8 cellular contexts compared by ENCODE assay signal in genomic region chr7:86814980-86815379, GRCh38.
A peak's percentile ranks its signal among the peaks of the same experiment; 100 is the strongest.
DNase-seq lines count a peak whose midpoint lies in the region; ATAC-seq lines count a peak whose summit lies in the region.

No MANE protein-coding gene starts in this region.

- DNase-seq in EL = peak; percentile 0
- peak; percentile 21 for DNase-seq in RPMI8226
- peak; percentile 2 for DNase-seq in hepatic stellate cell (ENCODE audit: low spot score)
- DNase-seq in DMS79 (lab: John Stamatoyannopoulos, UW) = no peak
- DNase-seq in activated CD8-positive, alpha-beta memory T cell treated with anti-CD3 and anti-CD28 coated beads, Interleukin-2, amount 50 U/mL, for 48 hours = no peak

- ATAC-seq in HG02884 (IDR thresholded peaks at IDR 0.05; ENCODE audit: unreplicated experiment) (peak; percentile 68), HG02763 (IDR thresholded peaks at IDR 0.05; ENCODE audit: unreplicated experiment) (no peak), HG03025 (IDR thresholded peaks at IDR 0.05; ENCODE audit: low FRiP score, unreplicated experiment) (no peak)

Comparison
In these comparisons a context has a peak if more than half of its experiments do, and no peak if none do; other contexts are left out.
1. DNase-seq: peak in EL (single experiment), RPMI8226 (single experiment) and hepatic stellate cell (single experiment); none in DMS79 (single experiment) and activated CD8-positive, alpha-beta memory T cell treated with anti-CD3 and anti-CD28 coated beads, Interleukin-2, amount 50 U/mL, for 48 hours (single experiment).